2 cellular contexts compared by ENCODE assay signal in the genomic region with DNA sequence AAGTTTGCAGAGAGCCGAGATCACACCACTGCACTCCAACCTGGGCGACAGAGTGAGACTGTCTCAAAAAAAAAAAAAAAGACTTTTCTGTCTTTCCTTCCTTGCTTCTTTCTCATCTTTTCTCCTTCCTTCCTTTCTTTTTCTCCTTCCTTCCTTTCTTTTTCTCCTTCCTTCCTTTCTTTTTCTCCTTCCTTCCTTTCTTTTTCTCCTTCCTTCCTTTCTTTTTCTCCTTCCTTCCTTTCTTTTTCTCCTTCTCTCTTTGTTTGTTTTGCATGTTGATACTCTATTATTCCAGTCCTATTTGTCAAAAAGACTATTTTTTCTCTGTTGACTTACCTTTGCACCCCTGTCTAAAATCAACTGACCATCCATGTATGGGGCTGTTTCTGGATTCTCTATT. TPM values are rescaled to one million over a fixed set of nuclear protein-coding genes. Genes with fewer than 3 reads are reported as not detected.
"Had no signal": no experiment of that assay in that cellular context is flagged by ENCODE, and none has a peak within 500 bp of the region (broad histone marks: within the 10 kb centered on the region; RNA-seq: fewer than 3 reads in every experiment).

No MANE protein-coding gene starts in this region.

RNA-seq across cellular contexts. Expression of gene MYO7B, which starts 36.9 kb away (rescaled TPM):
- total RNA-seq: PC-9, SK-MEL-5 had no signal
